19 cellular contexts compared by ENCODE assay signal in genomic region chr15:67420137-67420536, GRCh38.
DNase-seq lines count a peak whose midpoint lies in the region; ATAC-seq, FAIRE-seq and TF ChIP-seq lines count a peak whose summit lies in the region.
"Had no signal": no experiment of that assay in that cellular context is flagged by ENCODE, and none has a peak within 500 bp of the region (broad histone marks: within the 10 kb centered on the region; RNA-seq: fewer than 3 reads in every experiment).

No MANE protein-coding gene starts in this region.

- POLR2A ChIA-PET in GM12878 (lab: Charles Lee) = no interaction called here

- BruUV-seq in GM12878 (replicated peaks; lab: Mats Ljungman, UMichigan) = no TSS peak

- no peaks in the 10 kb centered on the region for H3K79me2 ChIP-seq in GM12878 (ENCODE audit: control insufficient read depth, insufficient read depth, low read length)

- CTCF ChIA-PET in GM12878 (lab: Yijun Ruan, JAX) = interaction anchor here (1.2 to 1.6 kb wide), 3 partner anchors 9 to 114 kb away, joined by 3 to 6 read pairs (median 4); no protein-coding TSS in a partner anchor

- no peak overlapping the region for H2AFZ ChIP-seq in GM12878 (ENCODE audit: control insufficient read depth, low read depth, low read length)
- H2AFZ ChIP-seq: GM23338 had no signal

- DNase-seq in NCI-H526 treated with DMSO at 0.1 percent for 48 hours (lab: John Stamatoyannopoulos, UW) = peak; percentile 33
- DNase-seq in GM12878 (ENCODE audit: low read depth, low spot score) = no peak
- DNase-seq in activated T-cell treated with anti-CD3 and anti-CD28 coated beads, Interleukin-2, amount 50 U/mL, for 1 hour = no peak
- no peak for DNase-seq in ureter (ENCODE audit: low spot score)
- no peak for DNase-seq in foreskin keratinocyte
- DNase-seq: Caco-2; CD4-positive, CD25-positive, alpha-beta regulatory T cell; CD8-positive, alpha-beta T cell; DMS79; EL; GF-D8; H9 had no signal

- peak; percentile 39; the same call in 1 of the 3 replicates for ATAC-seq in GM12878
- ATAC-seq in foreskin keratinocyte = no peak
- ATAC-seq: CD8-positive, alpha-beta T cell; GM23338; HCT116 had no signal

- no peak for TF ChIP-seq EP300 in GM12878 (IDR thresholded peaks at IDR 0.05; ENCODE audit: borderline replicate concordance in 1 of 2, control insufficient read depth in 1 of 2, low read depth in 2 of 2, low read length in 2 of 2)

- H3K4me3 ChIP-seq in GM12878 = no peak overlapping the region
- H3K4me3 ChIP-seq: BLaER1, GM23338 had no signal

- FAIRE-seq in G401.6 (lab: Jason Lieb, UNC) (peak; percentile 28), GM12878 (lab: Jason Lieb, UNC) (no peak)
- FAIRE-seq: GM12892, GM19239 had no signal

- H3K4me1 ChIP-seq in GM12878 (ENCODE audit: control insufficient read depth, insufficient read depth, low read length) = no peaks in the 10 kb centered on the region
- no peaks in the 10 kb centered on the region for H3K4me1 ChIP-seq in foreskin keratinocyte
- H3K4me1 ChIP-seq: Caco-2 had no signal

- TF ChIP-seq CTCF in GM12878 (IDR thresholded peaks at IDR 0.05 in 2 of 3, conservative IDR thresholded peaks at IDR 0.05 in 1 of 3; ENCODE audit: control insufficient read depth in 2 of 3, extremely low read depth in 1 of 3, insufficient read depth in 1 of 3, low read depth in 3 of 3, low read length in 3 of 3) (no peak), foreskin keratinocyte (conservative IDR thresholded peaks at IDR 0.05) (no peak)

- H3K27me3 ChIP-seq in GM12878 (replicated peaks in 1 of 2; ENCODE audit: control insufficient read depth in 2 of 2, insufficient read depth in 2 of 2, low read length in 1 of 2) (no peaks in the 10 kb centered on the region), foreskin keratinocyte (no peaks in the 10 kb centered on the region)
- H3K27me3 ChIP-seq: BLaER1 had no signal

- no peak for TF ChIP-seq RAD21 in GM12878 (IDR thresholded peaks at IDR 0.05; ENCODE audit: insufficient read depth, low read depth, low read length)

- no peaks in the 10 kb centered on the region for H4K20me1 ChIP-seq in GM12878 (ENCODE audit: control insufficient read depth, insufficient read depth)
- H4K20me1 ChIP-seq: BLaER1 had no signal

- no peak overlapping the region for H3K4me2 ChIP-seq in GM12878 (ENCODE audit: control insufficient read depth, insufficient read depth)
- H3K4me2 ChIP-seq: BLaER1, GM23338 had no signal

- WGBS in GM12878 (ENCODE audit: insufficient coverage, insufficient replicate concordance, low lambda C conversion rate, missing lambda C conversion rate) = 52% methylated on average over 2 of the region's 2 CpGs

- H3K36me3 ChIP-seq in GM12878 (ENCODE audit: control insufficient read depth in 2 of 2, insufficient read depth in 2 of 2, low read length in 1 of 2) = no peaks in the 10 kb centered on the region
- H3K36me3 ChIP-seq: BLaER1 had no signal

- no peak overlapping the region for H3K27ac ChIP-seq in GM12878 (ENCODE audit: control insufficient read depth, insufficient read depth)
- no peak overlapping the region for H3K27ac ChIP-seq in foreskin keratinocyte
- H3K27ac ChIP-seq: BLaER1, C4-2B had no signal

- in situ Hi-C loops in GM12878 (cut with MboI) = no loop called here

- RAD21 ChIA-PET in GM12878 (lab: Charles Lee; ENCODE audit: unreplicated experiment) = no interaction called here

- no peaks in the 10 kb centered on the region for H3K9me3 ChIP-seq in GM12878 (replicated peaks; ENCODE audit: control insufficient read depth, insufficient read depth, low read length)
- H3K9me3 ChIP-seq: BLaER1, Caco-2 had no signal

- intact Hi-C loops in GM12878 (cut with micrococcal nuclease; ENCODE audit: unreplicated experiment) = no loop called here

- SMC1A ChIA-PET in GM12878 (lab: Charles Lee; ENCODE audit: uncharacterized antibody, unreplicated experiment) = interaction anchor here (1.7 kb wide), 1 partner anchor 13 kb away, joined by 6 read pairs; no protein-coding TSS in a partner anchor

- H3K9ac ChIP-seq in GM12878 (ENCODE audit: control insufficient read depth, insufficient read depth, low read length) = no peak overlapping the region
- H3K9ac ChIP-seq: BLaER1 had no signal

- no peak for TF ChIP-seq POLR2A in GM12878 (IDR thresholded peaks at IDR 0.05; ENCODE audit: low read depth, low read length)

TF ChIP-seq in GM12878, 131 proteins besides CTCF, POLR2A, EP300 and RAD21 (continues in another document):
- TF ChIP-seq NFIC (IDR thresholded peaks at IDR 0.05; ENCODE audit: low read depth, low read length) = no peak
- no peak for TF ChIP-seq PAX8 (IDR thresholded peaks at IDR 0.05)
- no peak for TF ChIP-seq PML (IDR thresholded peaks at IDR 0.05; ENCODE audit: low read length)
- no peak for TF ChIP-seq MTA3 (IDR thresholded peaks at IDR 0.05; ENCODE audit: borderline replicate concordance, low read length)
- no peak for TF ChIP-seq POU2F2 (IDR thresholded peaks at IDR 0.05; ENCODE audit: borderline replicate concordance, low read depth, low read length)
- TF ChIP-seq ZNF687 (IDR thresholded peaks at IDR 0.05) = no peak
- no peak for TF ChIP-seq CBFB (IDR thresholded peaks at IDR 0.05; ENCODE audit: low read depth)
- TF ChIP-seq ZBTB40 (IDR thresholded peaks at IDR 0.05; ENCODE audit: borderline replicate concordance) = peak; percentile 41; the same call in 1 of the 2 replicates
